In the genomic region with DNA sequence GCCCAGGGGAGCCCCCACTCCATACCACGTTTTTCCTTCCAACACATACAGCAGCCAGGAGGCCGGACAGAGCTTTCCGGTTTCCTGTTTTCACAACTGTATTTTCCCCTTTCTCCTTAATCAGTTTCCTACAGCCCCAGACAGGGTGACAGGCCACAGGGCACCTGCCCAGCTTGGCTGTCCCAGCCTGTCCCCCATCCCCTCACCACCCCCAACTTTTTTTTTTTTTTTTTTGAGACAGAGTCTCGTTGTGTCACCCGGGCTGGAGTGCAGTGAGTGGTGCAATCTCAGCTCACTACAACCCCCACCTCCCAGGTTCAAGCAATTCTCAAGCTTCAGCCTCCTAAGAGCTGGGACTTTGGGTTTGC, we compare ENCODE assay signal across 9 cellular contexts. TPM values are rescaled to one million over a fixed set of nuclear protein-coding genes. Genes with fewer than 3 reads are reported as not detected.
DNase-seq lines count a peak whose midpoint lies in the region; ATAC-seq and TF ChIP-seq lines count a peak whose summit lies in the region.
"Had no signal": no experiment of that assay in that cellular context is flagged by ENCODE, and none has a peak within 500 bp of the region (broad histone marks: within the 10 kb centered on the region; RNA-seq: fewer than 3 reads in every experiment).

No MANE protein-coding gene starts in this region.

- H3K9me3 ChIP-seq in RWPE2 (ENCODE audit: severe bottlenecking), result no peaks in the 10 kb centered on the region
- H3K9me3 ChIP-seq in spleen, result no peaks in the 10 kb centered on the region
- H3K9me3 ChIP-seq in CD4-positive, alpha-beta T cell (ENCODE audit: control insufficient read depth, low read length), result no peaks in the 10 kb centered on the region

- CTCF ChIA-PET in activated CD8-positive, alpha-beta T cell treated with anti-CD3 and anti-CD28 coated beads, Interleukin-2, amount 10 ng/mL, durations not matched to agents 7 days and 5 days (lab: Charles Lee), result interaction anchor here (1.6 to 3.4 kb wide), 7 partner anchors 13 to 114 kb away, joined by 8 to 93 read pairs (median 21); partner anchors contain the start of gene HSPB1
- CTCF ChIA-PET in CD4-positive, alpha-beta T cell (lab: Charles Lee), result interaction anchor here (0.9 to 2.9 kb wide), 5 partner anchors 10 to 114 kb away, joined by 3 to 44 read pairs (median 7); partner anchors contain the start of gene HSPB1

- H3K4me1 ChIP-seq in RWPE2 (ENCODE audit: insufficient read depth, poor library complexity, severe bottlenecking) (peaks cover 31% of the 10 kb centered on the region), spleen (peaks cover 13 to 59% (median 37%) of the 10 kb centered on the region in 6 donors)

- peak overlapping the region; percentile 90 for H3K27ac ChIP-seq in RWPE2 (ENCODE audit: poor library complexity, severe bottlenecking)
- peak overlapping the region; percentile 22 to 89 (median 84) for H3K27ac ChIP-seq in spleen
- no peak overlapping the region for H3K27ac ChIP-seq in CD4-positive, alpha-beta T cell (ENCODE audit: low read depth, low read length)

- peak; percentile 26 for ATAC-seq in GM21723 (IDR thresholded peaks at IDR 0.05; ENCODE audit: unreplicated experiment)
- peak; percentile 2; the same call in 2 of the 3 replicates for ATAC-seq in RWPE2 (ENCODE audit: low read depth)
- ATAC-seq in GM21717 (IDR thresholded peaks at IDR 0.05; ENCODE audit: unreplicated experiment), result no peak
- ATAC-seq in activated CD8-positive, alpha-beta T cell treated with anti-CD3 and anti-CD28 coated beads, Interleukin-2, amount 10 ng/mL, durations not matched to agents 7 days and 5 days, result no peak
- ATAC-seq in CD4-positive, alpha-beta T cell (ENCODE audit: poor library complexity), result no peak

- TF ChIP-seq CTCF in RWPE2 (IDR thresholded peaks at IDR 0.05; ENCODE audit: poor library complexity, severe bottlenecking) (no peak), fibroblast of villous mesenchyme (IDR thresholded peaks at IDR 0.05; ENCODE audit: insufficient read depth, low read depth, low read length) (no peak), spleen (IDR thresholded peaks at IDR 0.05 in 8 of 11, conservative IDR thresholded peaks at IDR 0.05 in 3 of 11) (no peak)
- no peak for TF ChIP-seq CTCF in CD4-positive, alpha-beta T cell (IDR thresholded peaks at IDR 0.05)

- H3K4me3 ChIP-seq in RWPE2 (ENCODE audit: severe bottlenecking) (peak overlapping the region; percentile 11), fibroblast of villous mesenchyme (ENCODE audit: low read depth, low read length) (peak overlapping the region; percentile 32), spleen (peak overlapping the region in 3 of 8 donors; percentile 26 to 50 (median 27))

- DNase-seq in RWPE2 (ENCODE audit: low spot score), result no peak
- DNase-seq in fibroblast of villous mesenchyme (ENCODE audit: low read depth), result peak; percentile 44
- no peak for DNase-seq in spleen
- DNase-seq in activated CD8-positive, alpha-beta T cell treated with anti-CD3 and anti-CD28 coated beads, Interleukin-2, amount 10 ng/mL, durations not matched to agents 7 days and 5 days, result no peak
- no peak for DNase-seq in CD4-positive, alpha-beta T cell
- DNase-seq in NCI-H2029 (lab: John Stamatoyannopoulos, UW), result no peak

- H3K4me3 Mint-ChIP-seq in activated CD8-positive, alpha-beta T cell treated with anti-CD3 and anti-CD28 coated beads, Interleukin-2, amount 10 ng/mL, durations not matched to agents 7 days and 5 days, result no peak overlapping the region
- H3K4me3 Mint-ChIP-seq in CD4-positive, alpha-beta T cell, result no peak overlapping the region

- H3K27ac Mint-ChIP-seq in activated CD8-positive, alpha-beta T cell treated with anti-CD3 and anti-CD28 coated beads, Interleukin-2, amount 10 ng/mL, durations not matched to agents 7 days and 5 days, result no peak overlapping the region
- H3K27ac Mint-ChIP-seq in CD4-positive, alpha-beta T cell, result no peak overlapping the region

- H3K27me3 Mint-ChIP-seq in activated CD8-positive, alpha-beta T cell treated with anti-CD3 and anti-CD28 coated beads, Interleukin-2, amount 10 ng/mL, durations not matched to agents 7 days and 5 days (ENCODE audit: low read depth), result peaks cover 4% of the 10 kb centered on the region
- H3K27me3 Mint-ChIP-seq in CD4-positive, alpha-beta T cell, result no peaks in the 10 kb centered on the region

- intact Hi-C loops in spleen (cut with DNase I; ENCODE audit: low total_unique reads), result no loop called here
- intact Hi-C loops in CD4-positive, alpha-beta T cell (cut with DNase I, micrococcal nuclease), result no loop called here

- 1 to 5% (median 4%) methylated on average over 5 of the region's 5 CpGs for WGBS in spleen, 5 donors

- no peaks in the 10 kb centered on the region for H3K36me3 Mint-ChIP-seq in activated CD8-positive, alpha-beta T cell treated with anti-CD3 and anti-CD28 coated beads, Interleukin-2, amount 10 ng/mL, durations not matched to agents 7 days and 5 days (ENCODE audit: low read depth)
- no peaks in the 10 kb centered on the region for H3K36me3 Mint-ChIP-seq in CD4-positive, alpha-beta T cell (ENCODE audit: low read depth)
- H3K36me3 Mint-ChIP-seq: naive B cell had no signal

- no peak for TF ChIP-seq POLR2A in spleen (IDR thresholded peaks at IDR 0.05)

- H3K9me3 Mint-ChIP-seq in activated CD8-positive, alpha-beta T cell treated with anti-CD3 and anti-CD28 coated beads, Interleukin-2, amount 10 ng/mL, durations not matched to agents 7 days and 5 days (ENCODE audit: insufficient read depth), result no peaks in the 10 kb centered on the region
- H3K9me3 Mint-ChIP-seq in CD4-positive, alpha-beta T cell, result no peaks in the 10 kb centered on the region
- H3K9me3 Mint-ChIP-seq: naive B cell had no signal

- H3K27me3 ChIP-seq in RWPE2 (ENCODE audit: insufficient read depth, poor library complexity, severe bottlenecking), result no peaks in the 10 kb centered on the region
- peaks cover 0 to 3% (median 0%) of the 10 kb centered on the region in 7 donors for H3K27me3 ChIP-seq in spleen (replicated peaks in 1 of 7)
- no peaks in the 10 kb centered on the region for H3K27me3 ChIP-seq in CD4-positive, alpha-beta T cell (ENCODE audit: control insufficient read depth, insufficient read depth, low read length)

- peaks cover 15% of the 10 kb centered on the region for H3K4me1 Mint-ChIP-seq in activated CD8-positive, alpha-beta T cell treated with anti-CD3 and anti-CD28 coated beads, Interleukin-2, amount 10 ng/mL, durations not matched to agents 7 days and 5 days (ENCODE audit: low read depth)
- H3K4me1 Mint-ChIP-seq in CD4-positive, alpha-beta T cell (ENCODE audit: low read depth), result peaks cover 4% of the 10 kb centered on the region

- POLR2A ChIA-PET in activated CD8-positive, alpha-beta T cell treated with anti-CD3 and anti-CD28 coated beads, Interleukin-2, amount 10 ng/mL, durations not matched to agents 7 days and 5 days (lab: Charles Lee), result interaction anchor here (0.6 kb wide), 1 partner anchor 20 kb away, joined by 4 read pairs; no protein-coding TSS in a partner anchor
- POLR2A ChIA-PET in CD4-positive, alpha-beta T cell (lab: Charles Lee), result interaction anchor here (1.2 to 1.7 kb wide), 2 partner anchors 11 to 22 kb away, joined by 3 to 6 read pairs; no protein-coding TSS in a partner anchor

- H3K36me3 ChIP-seq in RWPE2 (ENCODE audit: low read depth) (no peaks in the 10 kb centered on the region), spleen (no peaks in the 10 kb centered on the region)

RNA-seq across cellular contexts. Expression of gene HSPB1, which starts 10.3 kb away (rescaled TPM):
- total RNA-seq in fibroblast of villous mesenchyme, result 77.7 and 130 TPM in 2 replicates
- 100 to 1,000 TPM in 5 of 7 donors, 10 to 100 TPM in 2; 56.5 to 227 (median 131) TPM for total RNA-seq in spleen
- 100 to 1,000 TPM in 2 of 3 donors, 10 to 100 TPM in 1; 70.1 to 216 (median 214) TPM for polyA plus RNA-seq in spleen
- 10 to 100 TPM; 37.2 to 40.4 TPM for total RNA-seq in activated CD8-positive, alpha-beta T cell treated with anti-CD3 and anti-CD28 coated beads, Interleukin-2, amount 10 ng/mL, durations not matched to agents 7 days and 5 days
- 10 to 100 TPM; 38.0 to 38.6 TPM for total RNA-seq in CD4-positive, alpha-beta T cell

Comparison
In these comparisons a context has a peak if more than half of its experiments do, and no peak if none do; other contexts are left out.
1. ATAC-seq: peak in GM21723 (single experiment) and RWPE2 (single experiment); none in GM21717 (single experiment), activated CD8-positive, alpha-beta T cell treated with anti-CD3 and anti-CD28 coated beads, Interleukin-2, amount 10 ng/mL, durations not matched to agents 7 days and 5 days (single experiment) and CD4-positive, alpha-beta T cell (single experiment).